Comparison of ENCODE assay signal across 8 cellular contexts in genomic region chr11:129331871-129332274, GRCh38. TPM values are rescaled to one million over a fixed set of nuclear protein-coding genes. Genes with fewer than 3 reads are reported as not detected.
DNase-seq lines count a peak whose midpoint lies in the region; ATAC-seq and TF ChIP-seq lines count a peak whose summit lies in the region.

No MANE protein-coding gene starts in this region.

- peak; percentile 61 to 98 (median 90) for ATAC-seq in heart left ventricle
- peak; percentile 81 to 95 (median 94) for ATAC-seq in psoas muscle

- H3K4me1 ChIP-seq in HEK293 (ENCODE audit: control insufficient read depth, insufficient read depth, low read length) (no peaks in the 10 kb centered on the region), heart left ventricle (peaks cover 0 to 4% (median 0%) of the 10 kb centered on the region in 12 donors), psoas muscle (no peaks in the 10 kb centered on the region), vagina (no peaks in the 10 kb centered on the region)

- intact Hi-C loops in heart left ventricle (cut with DNase I), result loop anchor here (1.0 to 10.0 kb wide), 13 partner anchors 95 to 450 kb away; no protein-coding TSS in a partner anchor
- intact Hi-C loops in psoas muscle (cut with DNase I), result loop anchor here (2.0 to 10.0 kb wide), 4 partner anchors 105 to 447 kb away; no protein-coding TSS in a partner anchor
- intact Hi-C loops in vagina (cut with DNase I), result loop anchor here (5.0 kb wide), 1 partner anchor 210 kb away; no protein-coding TSS in a partner anchor

- peak; percentile 66 for DNase-seq in G401 (ENCODE audit: low spot score)
- DNase-seq in NCI-H1092 (lab: John Stamatoyannopoulos, UW), result peak; percentile 95
- DNase-seq in SKM-1 treated with dmso at 0.1 percent for 144 hours (lab: John Stamatoyannopoulos, UW; ENCODE audit: unreplicated experiment), result peak; percentile 60
- DNase-seq in activated naive CD8-positive, alpha-beta T cell treated with anti-CD3 and anti-CD28 coated beads, Interleukin-2, amount 50 U/mL, for 16 hours (ENCODE audit: low read depth, low spot score), result peak; percentile 38
- DNase-seq in heart left ventricle, result peak; percentile 72 to 85 (median 80)
- DNase-seq in psoas muscle, result peak; percentile 77 to 84
- DNase-seq in vagina (ENCODE audit: extremely low spot score in 2 of 2), result no peak

- in situ Hi-C loops in G401 (cut with HindIII; ENCODE audit: low sequenced_read_pairs), result no loop called here

- peak; percentile 65 for TF ChIP-seq CTCF in HEK293 (tag by site-specific recombination; IDR thresholded peaks at IDR 0.05)
- peak; percentile 67 to 94 (median 87) for TF ChIP-seq CTCF in heart left ventricle (IDR thresholded peaks at IDR 0.05)
- peak; percentile 85 for TF ChIP-seq CTCF in psoas muscle (IDR thresholded peaks at IDR 0.05)
- peak; percentile 49 to 91 (median 82) for TF ChIP-seq CTCF in vagina (IDR thresholded peaks at IDR 0.05)

- H3K27ac ChIP-seq in HEK293 (ENCODE audit: extremely low read depth, low read depth, low read length), result no peak overlapping the region
- H3K27ac ChIP-seq in heart left ventricle, result no peak overlapping the region
- no peak overlapping the region for H3K27ac ChIP-seq in psoas muscle
- no peak overlapping the region for H3K27ac ChIP-seq in vagina

- TF ChIP-seq POLR2A in heart left ventricle (IDR thresholded peaks at IDR 0.05), result no peak
- TF ChIP-seq POLR2A in vagina (IDR thresholded peaks at IDR 0.05), result no peak

- CTCF ChIA-PET in HEK293 (lab: Yijun Ruan, JAX), result interaction anchor here (0.6 to 7.0 kb wide), 26 partner anchors 12 to 447 kb away, joined by 3 to 70 read pairs (median 4); no protein-coding TSS in a partner anchor

- H3K9me3 ChIP-seq in HEK293 (ENCODE audit: control insufficient read depth, insufficient read depth, low read depth, low read length) (no peaks in the 10 kb centered on the region), heart left ventricle (no peaks in the 10 kb centered on the region), psoas muscle (no peaks in the 10 kb centered on the region), vagina (no peaks in the 10 kb centered on the region)

- WGBS in heart left ventricle, 4 donors, result 2% methylated on average over 11 of the region's 11 CpGs
- 0 to 1% (median 1%) methylated on average over 11 of the region's 11 CpGs for WGBS in psoas muscle, 3 donors

- H3K36me3 ChIP-seq in HEK293 (ENCODE audit: control insufficient read depth in 2 of 2, insufficient read depth in 1 of 2, low read length in 2 of 2) (no peaks in the 10 kb centered on the region), heart left ventricle (no peaks in the 10 kb centered on the region), psoas muscle (ENCODE audit: insufficient read depth in 1 of 2, low read depth in 1 of 2) (no peaks in the 10 kb centered on the region), vagina (no peaks in the 10 kb centered on the region)

- no peaks in the 10 kb centered on the region for H3K27me3 ChIP-seq in heart left ventricle
- H3K27me3 ChIP-seq in psoas muscle (ENCODE audit: insufficient read depth in 3 of 3, low read length in 2 of 3), result no peaks in the 10 kb centered on the region
- H3K27me3 ChIP-seq in vagina, result no peaks in the 10 kb centered on the region

- POLR2A ChIA-PET in HEK293 (lab: Yijun Ruan, JAX), result no interaction called here

- H3K4me3 ChIP-seq in HEK293 (ENCODE audit: low read depth, low read length) (no peak overlapping the region), heart left ventricle (no peak overlapping the region), psoas muscle (no peak overlapping the region), vagina (no peak overlapping the region)

TF ChIP-seq in HEK293, 187 proteins besides CTCF, POLR2A, EP300 and RAD21:
- TF ChIP-seq ZNF664 (tag by site-specific recombination; IDR thresholded peaks at IDR 0.05) (no peak), ZNF660 (tag by site-specific recombination; IDR thresholded peaks at IDR 0.05) (peak; percentile 34; the same call in 1 of the 2 replicates), ZNF654 (tag by site-specific recombination; IDR thresholded peaks at IDR 0.05; ENCODE audit: low read depth) (peak; percentile 88), ZNF610 (tag by site-specific recombination; IDR thresholded peaks at IDR 0.05; ENCODE audit: borderline replicate concordance) (0 out of 2 replicates have a peak, but pooled peaks have one; percentile 22), ZBTB17 (tag by site-specific recombination; IDR thresholded peaks at IDR 0.05) (peak; percentile 90), ZIC2 (tag by site-specific recombination; IDR thresholded peaks at IDR 0.05) (peak; percentile 76), IKZF3 (tag by site-specific recombination; IDR thresholded peaks at IDR 0.05) (peak; percentile 31; the same call in 1 of the 2 replicates), ZNF24 (tag by site-specific recombination; IDR thresholded peaks at IDR 0.05) (no peak)
- TF ChIP-seq, protein P1, sequence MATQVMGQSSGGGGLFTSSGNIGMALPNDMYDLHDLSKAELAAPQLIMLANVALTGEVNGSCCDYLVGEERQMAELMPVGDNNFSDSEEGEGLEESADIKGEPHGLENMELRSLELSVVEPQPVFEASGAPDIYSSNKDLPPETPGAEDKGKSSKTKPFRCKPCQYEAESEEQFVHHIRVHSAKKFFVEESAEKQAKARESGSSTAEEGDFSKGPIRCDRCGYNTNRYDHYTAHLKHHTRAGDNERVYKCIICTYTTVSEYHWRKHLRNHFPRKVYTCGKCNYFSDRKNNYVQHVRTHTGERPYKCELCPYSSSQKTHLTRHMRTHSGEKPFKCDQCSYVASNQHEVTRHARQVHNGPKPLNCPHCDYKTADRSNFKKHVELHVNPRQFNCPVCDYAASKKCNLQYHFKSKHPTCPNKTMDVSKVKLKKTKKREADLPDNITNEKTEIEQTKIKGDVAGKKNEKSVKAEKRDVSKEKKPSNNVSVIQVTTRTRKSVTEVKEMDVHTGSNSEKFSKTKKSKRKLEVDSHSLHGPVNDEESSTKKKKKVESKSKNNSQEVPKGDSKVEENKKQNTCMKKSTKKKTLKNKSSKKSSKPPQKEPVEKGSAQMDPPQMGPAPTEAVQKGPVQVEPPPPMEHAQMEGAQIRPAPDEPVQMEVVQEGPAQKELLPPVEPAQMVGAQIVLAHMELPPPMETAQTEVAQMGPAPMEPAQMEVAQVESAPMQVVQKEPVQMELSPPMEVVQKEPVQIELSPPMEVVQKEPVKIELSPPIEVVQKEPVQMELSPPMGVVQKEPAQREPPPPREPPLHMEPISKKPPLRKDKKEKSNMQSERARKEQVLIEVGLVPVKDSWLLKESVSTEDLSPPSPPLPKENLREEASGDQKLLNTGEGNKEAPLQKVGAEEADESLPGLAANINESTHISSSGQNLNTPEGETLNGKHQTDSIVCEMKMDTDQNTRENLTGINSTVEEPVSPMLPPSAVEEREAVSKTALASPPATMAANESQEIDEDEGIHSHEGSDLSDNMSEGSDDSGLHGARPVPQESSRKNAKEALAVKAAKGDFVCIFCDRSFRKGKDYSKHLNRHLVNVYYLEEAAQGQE (tag by site-specific recombination; IDR thresholded peaks at IDR 0.05), result peak; percentile 30; the same call in 1 of the 2 replicates
- TF ChIP-seq, protein P2, sequence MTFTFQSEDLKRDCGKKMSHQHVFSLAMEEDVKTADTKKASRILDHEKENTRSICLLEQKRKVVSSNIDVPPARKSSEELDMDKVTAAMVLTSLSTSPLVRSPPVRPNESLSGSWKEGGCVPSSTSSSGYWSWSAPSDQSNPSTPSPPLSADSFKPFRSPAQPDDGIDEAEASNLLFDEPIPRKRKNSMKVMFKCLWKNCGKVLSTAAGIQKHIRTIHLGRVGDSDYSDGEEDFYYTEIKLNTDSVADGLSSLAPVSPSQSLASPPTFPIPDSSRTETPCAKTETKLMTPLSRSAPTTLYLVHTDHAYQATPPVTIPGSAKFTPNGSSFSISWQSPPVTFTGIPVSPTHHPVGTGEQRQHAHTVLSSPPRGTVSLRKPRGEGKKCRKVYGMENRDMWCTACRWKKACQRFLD (tag by site-specific recombination; IDR thresholded peaks at IDR 0.05), result no peak

RNA-seq across cellular contexts. Expression of gene BARX2, which starts 43.8 kb away (rescaled TPM):
- not detected in 2 replicates for total RNA-seq in G401 (2014; rRNA removed; shearing (Covaris generic))
- total RNA-seq in heart left ventricle (under 1 TPM in 2 of 9 donors, not detected in 7; 0.12 to 0.72 TPM), psoas muscle (1 to 10 TPM in 2 of 4 donors, not detected in 2; 1.8 to 6.0 TPM), vagina (25.3 TPM)
- polyA plus RNA-seq in heart left ventricle (under 1 TPM in 1 of 2 donors, not detected in 1; 0.03 TPM), psoas muscle (not detected)

Comparison
In these comparisons a context has a peak if more than half of its experiments do, and no peak if none do; other contexts are left out.
1. DNase-seq: peak in G401 (single experiment), NCI-H1092 (single experiment), SKM-1 treated with dmso at 0.1 percent for 144 hours (single experiment), activated naive CD8-positive, alpha-beta T cell treated with anti-CD3 and anti-CD28 coated beads, Interleukin-2, amount 50 U/mL, for 16 hours (single experiment), heart left ventricle (5 of 5) and psoas muscle (2 of 2); none in vagina (0 of 2).
2. Peak in every context shown above with its lines, with median percentiles within 50 percentile points of each other: CTCF ChIP-seq.